Comparison of ENCODE assay signal across 27 cellular contexts in genomic region chr3:157354254-157354653, GRCh38.
"Had no signal": no experiment of that assay in that cellular context is flagged by ENCODE, and none has a peak within 500 bp of the region (broad histone marks: within the 10 kb centered on the region; RNA-seq: fewer than 3 reads in every experiment).

No MANE protein-coding gene starts in this region.

- H3K4me3 ChIP-seq: esophagus muscularis mucosa, gastroesophageal sphincter, heart left ventricle, left lung, mucosa of descending colon, prostate gland, sigmoid colon, stomach, thyroid gland, vagina had no signal

- H3K36me3 Mint-ChIP-seq: mesothelial cell of epicardium; naive B cell; stimulated activated effector memory CD8-positive, alpha-beta T cell treated with anti-CD3 and anti-CD28 coated beads, Interleukin-12 subunit alpha, Interleukin-12 subunit beta, amount 100 ng/mL, for 72 hours had no signal

- H3K36me3 ChIP-seq: esophagus muscularis mucosa, gastroesophageal sphincter, heart left ventricle, left lung, prostate gland, sigmoid colon, stomach, thyroid gland, vagina had no signal

- H3K27ac Mint-ChIP-seq: dendritic cell treated with granulocyte-macrophage colony-stimulating factor and Interleukin-4, amounts not matched to agents 40 ng/mL and 50 ng/mL, for 4 days; endodermal cell; mesothelial cell of epicardium; naive B cell; nephron; stimulated activated effector memory CD8-positive, alpha-beta T cell treated with anti-CD3 and anti-CD28 coated beads, Interleukin-12 subunit alpha, Interleukin-12 subunit beta, amount 100 ng/mL, for 72 hours had no signal

- H3K4me1 Mint-ChIP-seq: naive B cell; stimulated activated effector memory CD8-positive, alpha-beta T cell treated with anti-CD3 and anti-CD28 coated beads, Interleukin-12 subunit alpha, Interleukin-12 subunit beta, amount 100 ng/mL, for 72 hours had no signal

- H3K4me1 ChIP-seq: esophagus muscularis mucosa, foreskin keratinocyte, gastroesophageal sphincter, heart left ventricle, left lung, prostate gland, sigmoid colon, stomach, thyroid gland, vagina had no signal

- DNase-seq: effector CD8-positive, alpha-beta T cell; foreskin keratinocyte; heart left ventricle; hippocampal formation; left cardiac atrium; left lung; mesenchymal stem cell; naive B cell; nucleus accumbens; right cardiac atrium; sigmoid colon; stimulated activated CD4-positive, alpha-beta T cell treated with anti-CD3 and anti-CD28 coated beads, Interleukin-2, amount 100 ng/mL, for 24 hours; stimulated activated CD4-positive, alpha-beta T cell treated with anti-CD3 and anti-CD28 coated beads, Interleukin-4, amount 100 ng/mL, for 24 hours; stimulated activated naive CD4-positive, alpha-beta T cell treated with Interleukin-2 at 50 U/mL for 16 hours; stomach; thyroid gland had no signal

- H3K4me3 Mint-ChIP-seq: dendritic cell treated with granulocyte-macrophage colony-stimulating factor and Interleukin-4, amounts not matched to agents 40 ng/mL and 50 ng/mL, for 4 days; endodermal cell; mesothelial cell of epicardium; naive B cell; nephron; stimulated activated effector memory CD8-positive, alpha-beta T cell treated with anti-CD3 and anti-CD28 coated beads, Interleukin-12 subunit alpha, Interleukin-12 subunit beta, amount 100 ng/mL, for 72 hours had no signal

- H3K27me3 ChIP-seq: esophagus muscularis mucosa, foreskin keratinocyte, gastroesophageal sphincter, heart left ventricle, left lung, sigmoid colon, stomach, thyroid gland, vagina had no signal

- H3K9me3 Mint-ChIP-seq: dendritic cell treated with granulocyte-macrophage colony-stimulating factor and Interleukin-4, amounts not matched to agents 40 ng/mL and 50 ng/mL, for 4 days; endodermal cell had no signal

- H3K27ac ChIP-seq: epithelial cell of prostate, esophagus muscularis mucosa, foreskin keratinocyte, gastroesophageal sphincter, heart left ventricle, left lung, prostate gland, sigmoid colon, stomach, thyroid gland, vagina had no signal

- H3K9me3 ChIP-seq: esophagus muscularis mucosa, gastroesophageal sphincter, left lung, mucosa of descending colon, prostate gland, sigmoid colon, stomach, thyroid gland, vagina had no signal

- ATAC-seq: gastroesophageal sphincter; heart left ventricle; left cardiac atrium; mucosa of descending colon; right cardiac atrium; stimulated activated effector memory CD8-positive, alpha-beta T cell treated with anti-CD3 and anti-CD28 coated beads, Interleukin-12 subunit alpha, Interleukin-12 subunit beta, amount 100 ng/mL, for 72 hours had no signal
